Comparison of ENCODE assay signal across 1 cellular context in the genomic region with DNA sequence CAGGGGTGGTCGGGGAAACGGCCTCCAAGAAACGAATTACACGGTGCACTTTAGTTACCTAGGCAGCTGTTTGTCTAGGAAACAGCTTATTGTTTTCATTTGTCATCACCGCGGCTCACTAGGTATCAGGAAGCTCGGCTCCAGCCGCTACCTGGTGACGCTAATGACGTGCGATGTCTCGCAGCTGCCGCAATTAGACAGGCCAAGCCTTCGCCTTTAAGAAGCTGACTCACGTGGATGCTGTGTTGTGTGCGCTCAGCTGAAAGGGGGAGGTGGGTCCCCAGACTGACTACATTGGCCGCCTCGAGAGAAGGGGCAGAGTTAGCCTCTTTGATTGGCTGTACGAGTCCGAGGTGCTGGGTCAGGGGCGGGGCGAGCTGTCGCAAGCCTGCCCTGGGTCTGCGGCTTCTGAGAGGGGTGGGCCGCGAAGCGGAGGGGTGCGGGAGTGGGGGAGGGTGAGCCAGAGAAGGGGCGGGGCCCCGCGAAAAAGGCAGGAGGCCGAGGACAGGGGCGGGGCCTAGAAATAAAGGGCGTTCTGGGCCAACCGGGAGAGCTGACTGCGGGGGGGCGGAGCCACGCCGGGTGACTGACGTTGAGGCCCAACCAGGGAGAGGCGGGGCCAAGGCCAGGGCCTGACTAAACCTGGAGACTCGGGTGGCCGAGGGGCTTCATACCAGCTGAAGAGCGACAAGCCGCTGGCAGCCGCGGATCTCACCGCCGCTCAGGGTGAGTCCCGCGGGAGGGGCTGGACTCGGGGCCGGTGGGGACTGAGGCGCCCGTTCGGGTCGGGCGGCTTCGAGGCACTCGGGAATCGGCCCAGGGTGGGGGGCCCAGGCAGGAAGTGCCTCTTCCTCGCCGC.
TF ChIP-seq lines count a peak whose summit lies in the region.

A gene (plus strand): TSS at position 671 of the 859 bp plus-strand sequence. CDS start 9,645 bp downstream, outside the sequence.

TF ChIP-seq in HepG2, 621 proteins besides CTCF, POLR2A, EP300 and RAD21 (continued from another document and continues in another):
- TF ChIP-seq, protein P1, sequence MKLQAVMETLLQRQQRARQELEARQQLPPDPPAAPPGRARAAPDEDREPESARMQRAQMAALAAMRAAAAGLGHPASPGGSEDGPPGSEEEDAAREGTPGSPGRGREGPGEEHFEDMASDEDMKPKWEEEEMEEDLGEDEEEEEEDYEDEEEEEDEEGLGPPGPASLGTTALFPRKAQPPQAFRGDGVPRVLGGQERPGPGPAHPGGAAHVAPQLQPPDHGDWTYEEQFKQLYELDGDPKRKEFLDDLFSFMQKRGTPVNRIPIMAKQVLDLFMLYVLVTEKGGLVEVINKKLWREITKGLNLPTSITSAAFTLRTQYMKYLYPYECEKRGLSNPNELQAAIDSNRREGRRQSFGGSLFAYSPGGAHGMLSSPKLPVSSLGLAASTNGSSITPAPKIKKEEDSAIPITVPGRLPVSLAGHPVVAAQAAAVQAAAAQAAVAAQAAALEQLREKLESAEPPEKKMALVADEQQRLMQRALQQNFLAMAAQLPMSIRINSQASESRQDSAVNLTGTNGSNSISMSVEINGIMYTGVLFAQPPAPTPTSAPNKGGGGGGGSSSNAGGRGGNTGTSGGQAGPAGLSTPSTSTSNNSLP (IDR thresholded peaks at IDR 0.05; ENCODE audit: low read depth, low read length), result peak; percentile 39; the same call in 1 of the 2 replicates
- TF ChIP-seq EEA1 (CRISPR knock-in tag; IDR thresholded peaks at IDR 0.05; ENCODE audit: borderline replicate concordance) (0 out of 2 replicates have a peak, but pooled peaks have one; percentile 29), NR2F6 (IDR thresholded peaks at IDR 0.05) (peak; percentile 38; the same call in 1 of the 2 replicates), NR2F6 (CRISPR knock-in tag; IDR thresholded peaks at IDR 0.05) (no peak), ZNF577 (CRISPR knock-in tag; IDR thresholded peaks at IDR 0.05; ENCODE audit: borderline replicate concordance, low read depth) (no peak), HMG20B (CRISPR knock-in tag; conservative IDR thresholded peaks at IDR 0.05) (no peak), SRF (IDR thresholded peaks at IDR 0.05; ENCODE audit: low read depth, low read length) (no peak), CENPT (CRISPR knock-in tag; IDR thresholded peaks at IDR 0.05; ENCODE audit: low read depth) (no peak), CEBPG (CRISPR knock-in tag; IDR thresholded peaks at IDR 0.05) (peak; percentile 83), ZSCAN20 (CRISPR knock-in tag; IDR thresholded peaks at IDR 0.05; ENCODE audit: borderline replicate concordance) (no peak; the same call in 1 of the 2 replicates), REPIN1 (CRISPR knock-in tag; IDR thresholded peaks at IDR 0.05; ENCODE audit: borderline replicate concordance, low read depth) (peak; percentile 86), ZNF674 (CRISPR knock-in tag; IDR thresholded peaks at IDR 0.05; ENCODE audit: low read depth) (peak; percentile 46; the same call in 1 of the 2 replicates), ARID2 (CRISPR knock-in tag; IDR thresholded peaks at IDR 0.05; ENCODE audit: borderline replicate concordance) (peak; percentile 63; the same call in 1 of the 2 replicates), U2AF1 (optimal IDR thresholded peaks at IDR 0.05; ENCODE audit: low read depth, low read length) (no peak), KMT2B (CRISPR knock-in tag; IDR thresholded peaks at IDR 0.05) (peak; percentile 36; the same call in 1 of the 2 replicates)
- TF ChIP-seq, protein P2, sequence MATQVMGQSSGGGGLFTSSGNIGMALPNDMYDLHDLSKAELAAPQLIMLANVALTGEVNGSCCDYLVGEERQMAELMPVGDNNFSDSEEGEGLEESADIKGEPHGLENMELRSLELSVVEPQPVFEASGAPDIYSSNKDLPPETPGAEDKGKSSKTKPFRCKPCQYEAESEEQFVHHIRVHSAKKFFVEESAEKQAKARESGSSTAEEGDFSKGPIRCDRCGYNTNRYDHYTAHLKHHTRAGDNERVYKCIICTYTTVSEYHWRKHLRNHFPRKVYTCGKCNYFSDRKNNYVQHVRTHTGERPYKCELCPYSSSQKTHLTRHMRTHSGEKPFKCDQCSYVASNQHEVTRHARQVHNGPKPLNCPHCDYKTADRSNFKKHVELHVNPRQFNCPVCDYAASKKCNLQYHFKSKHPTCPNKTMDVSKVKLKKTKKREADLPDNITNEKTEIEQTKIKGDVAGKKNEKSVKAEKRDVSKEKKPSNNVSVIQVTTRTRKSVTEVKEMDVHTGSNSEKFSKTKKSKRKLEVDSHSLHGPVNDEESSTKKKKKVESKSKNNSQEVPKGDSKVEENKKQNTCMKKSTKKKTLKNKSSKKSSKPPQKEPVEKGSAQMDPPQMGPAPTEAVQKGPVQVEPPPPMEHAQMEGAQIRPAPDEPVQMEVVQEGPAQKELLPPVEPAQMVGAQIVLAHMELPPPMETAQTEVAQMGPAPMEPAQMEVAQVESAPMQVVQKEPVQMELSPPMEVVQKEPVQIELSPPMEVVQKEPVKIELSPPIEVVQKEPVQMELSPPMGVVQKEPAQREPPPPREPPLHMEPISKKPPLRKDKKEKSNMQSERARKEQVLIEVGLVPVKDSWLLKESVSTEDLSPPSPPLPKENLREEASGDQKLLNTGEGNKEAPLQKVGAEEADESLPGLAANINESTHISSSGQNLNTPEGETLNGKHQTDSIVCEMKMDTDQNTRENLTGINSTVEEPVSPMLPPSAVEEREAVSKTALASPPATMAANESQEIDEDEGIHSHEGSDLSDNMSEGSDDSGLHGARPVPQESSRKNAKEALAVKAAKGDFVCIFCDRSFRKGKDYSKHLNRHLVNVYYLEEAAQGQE (IDR thresholded peaks at IDR 0.05; ENCODE audit: borderline replicate concordance in 1 of 2, low read depth in 1 of 2, low read length in 2 of 2), result peak in 1 of 2 experiments; percentile 4; a peak in 1 of 4 replicates
- TF ChIP-seq, protein P3, sequence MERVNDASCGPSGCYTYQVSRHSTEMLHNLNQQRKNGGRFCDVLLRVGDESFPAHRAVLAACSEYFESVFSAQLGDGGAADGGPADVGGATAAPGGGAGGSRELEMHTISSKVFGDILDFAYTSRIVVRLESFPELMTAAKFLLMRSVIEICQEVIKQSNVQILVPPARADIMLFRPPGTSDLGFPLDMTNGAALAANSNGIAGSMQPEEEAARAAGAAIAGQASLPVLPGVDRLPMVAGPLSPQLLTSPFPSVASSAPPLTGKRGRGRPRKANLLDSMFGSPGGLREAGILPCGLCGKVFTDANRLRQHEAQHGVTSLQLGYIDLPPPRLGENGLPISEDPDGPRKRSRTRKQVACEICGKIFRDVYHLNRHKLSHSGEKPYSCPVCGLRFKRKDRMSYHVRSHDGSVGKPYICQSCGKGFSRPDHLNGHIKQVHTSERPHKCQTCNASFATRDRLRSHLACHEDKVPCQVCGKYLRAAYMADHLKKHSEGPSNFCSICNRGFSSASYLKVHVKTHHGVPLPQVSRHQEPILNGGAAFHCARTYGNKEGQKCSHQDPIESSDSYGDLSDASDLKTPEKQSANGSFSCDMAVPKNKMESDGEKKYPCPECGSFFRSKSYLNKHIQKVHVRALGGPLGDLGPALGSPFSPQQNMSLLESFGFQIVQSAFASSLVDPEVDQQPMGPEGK (CRISPR knock-in tag; IDR thresholded peaks at IDR 0.05), result peak; percentile 78; the same call in 1 of the 2 replicates
- TF ChIP-seq, protein P4, sequence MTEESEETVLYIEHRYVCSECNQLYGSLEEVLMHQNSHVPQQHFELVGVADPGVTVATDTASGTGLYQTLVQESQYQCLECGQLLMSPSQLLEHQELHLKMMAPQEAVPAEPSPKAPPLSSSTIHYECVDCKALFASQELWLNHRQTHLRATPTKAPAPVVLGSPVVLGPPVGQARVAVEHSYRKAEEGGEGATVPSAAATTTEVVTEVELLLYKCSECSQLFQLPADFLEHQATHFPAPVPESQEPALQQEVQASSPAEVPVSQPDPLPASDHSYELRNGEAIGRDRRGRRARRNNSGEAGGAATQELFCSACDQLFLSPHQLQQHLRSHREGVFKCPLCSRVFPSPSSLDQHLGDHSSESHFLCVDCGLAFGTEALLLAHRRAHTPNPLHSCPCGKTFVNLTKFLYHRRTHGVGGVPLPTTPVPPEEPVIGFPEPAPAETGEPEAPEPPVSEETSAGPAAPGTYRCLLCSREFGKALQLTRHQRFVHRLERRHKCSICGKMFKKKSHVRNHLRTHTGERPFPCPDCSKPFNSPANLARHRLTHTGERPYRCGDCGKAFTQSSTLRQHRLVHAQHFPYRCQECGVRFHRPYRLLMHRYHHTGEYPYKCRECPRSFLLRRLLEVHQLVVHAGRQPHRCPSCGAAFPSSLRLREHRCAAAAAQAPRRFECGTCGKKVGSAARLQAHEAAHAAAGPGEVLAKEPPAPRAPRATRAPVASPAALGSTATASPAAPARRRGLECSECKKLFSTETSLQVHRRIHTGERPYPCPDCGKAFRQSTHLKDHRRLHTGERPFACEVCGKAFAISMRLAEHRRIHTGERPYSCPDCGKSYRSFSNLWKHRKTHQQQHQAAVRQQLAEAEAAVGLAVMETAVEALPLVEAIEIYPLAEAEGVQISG (CRISPR knock-in tag; IDR thresholded peaks at IDR 0.05), result peak; percentile 14; the same call in 1 of the 2 replicates
- TF ChIP-seq, protein P5, sequence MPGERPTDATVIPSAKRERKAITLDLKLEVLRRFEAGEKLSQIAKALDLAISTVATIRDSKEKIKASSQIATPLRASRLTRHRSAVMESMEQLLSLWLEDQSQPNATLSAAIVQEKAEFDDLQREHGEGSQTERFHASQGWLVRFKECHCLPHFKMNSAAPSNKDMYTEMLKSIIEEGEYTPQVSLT (CRISPR knock-in tag; IDR thresholded peaks at IDR 0.05; ENCODE audit: borderline replicate concordance, low read depth), result no peak
- TF ChIP-seq, protein P6, sequence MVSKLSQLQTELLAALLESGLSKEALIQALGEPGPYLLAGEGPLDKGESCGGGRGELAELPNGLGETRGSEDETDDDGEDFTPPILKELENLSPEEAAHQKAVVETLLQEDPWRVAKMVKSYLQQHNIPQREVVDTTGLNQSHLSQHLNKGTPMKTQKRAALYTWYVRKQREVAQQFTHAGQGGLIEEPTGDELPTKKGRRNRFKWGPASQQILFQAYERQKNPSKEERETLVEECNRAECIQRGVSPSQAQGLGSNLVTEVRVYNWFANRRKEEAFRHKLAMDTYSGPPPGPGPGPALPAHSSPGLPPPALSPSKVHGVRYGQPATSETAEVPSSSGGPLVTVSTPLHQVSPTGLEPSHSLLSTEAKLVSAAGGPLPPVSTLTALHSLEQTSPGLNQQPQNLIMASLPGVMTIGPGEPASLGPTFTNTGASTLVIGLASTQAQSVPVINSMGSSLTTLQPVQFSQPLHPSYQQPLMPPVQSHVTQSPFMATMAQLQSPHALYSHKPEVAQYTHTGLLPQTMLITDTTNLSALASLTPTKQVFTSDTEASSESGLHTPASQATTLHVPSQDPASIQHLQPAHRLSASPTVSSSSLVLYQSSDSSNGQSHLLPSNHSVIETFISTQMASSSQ (IDR thresholded peaks at IDR 0.05; ENCODE audit: low read depth), result no peak
- TF ChIP-seq, protein P6 (CRISPR knock-in tag; IDR thresholded peaks at IDR 0.05; ENCODE audit: borderline replicate concordance), result peak; percentile 63; the same call in 1 of the 2 replicates
- TF ChIP-seq, protein P7, sequence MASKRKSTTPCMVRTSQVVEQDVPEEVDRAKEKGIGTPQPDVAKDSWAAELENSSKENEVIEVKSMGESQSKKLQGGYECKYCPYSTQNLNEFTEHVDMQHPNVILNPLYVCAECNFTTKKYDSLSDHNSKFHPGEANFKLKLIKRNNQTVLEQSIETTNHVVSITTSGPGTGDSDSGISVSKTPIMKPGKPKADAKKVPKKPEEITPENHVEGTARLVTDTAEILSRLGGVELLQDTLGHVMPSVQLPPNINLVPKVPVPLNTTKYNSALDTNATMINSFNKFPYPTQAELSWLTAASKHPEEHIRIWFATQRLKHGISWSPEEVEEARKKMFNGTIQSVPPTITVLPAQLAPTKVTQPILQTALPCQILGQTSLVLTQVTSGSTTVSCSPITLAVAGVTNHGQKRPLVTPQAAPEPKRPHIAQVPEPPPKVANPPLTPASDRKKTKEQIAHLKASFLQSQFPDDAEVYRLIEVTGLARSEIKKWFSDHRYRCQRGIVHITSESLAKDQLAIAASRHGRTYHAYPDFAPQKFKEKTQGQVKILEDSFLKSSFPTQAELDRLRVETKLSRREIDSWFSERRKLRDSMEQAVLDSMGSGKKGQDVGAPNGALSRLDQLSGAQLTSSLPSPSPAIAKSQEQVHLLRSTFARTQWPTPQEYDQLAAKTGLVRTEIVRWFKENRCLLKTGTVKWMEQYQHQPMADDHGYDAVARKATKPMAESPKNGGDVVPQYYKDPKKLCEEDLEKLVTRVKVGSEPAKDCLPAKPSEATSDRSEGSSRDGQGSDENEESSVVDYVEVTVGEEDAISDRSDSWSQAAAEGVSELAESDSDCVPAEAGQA (IDR thresholded peaks at IDR 0.05; ENCODE audit: low read depth), result peak; percentile 55; the same call in 1 of the 2 replicates
- TF ChIP-seq, protein P7 (CRISPR knock-in tag; IDR thresholded peaks at IDR 0.05; ENCODE audit: borderline replicate concordance), result no peak; the same call in 1 of the 2 replicates
- TF ChIP-seq, protein P8, sequence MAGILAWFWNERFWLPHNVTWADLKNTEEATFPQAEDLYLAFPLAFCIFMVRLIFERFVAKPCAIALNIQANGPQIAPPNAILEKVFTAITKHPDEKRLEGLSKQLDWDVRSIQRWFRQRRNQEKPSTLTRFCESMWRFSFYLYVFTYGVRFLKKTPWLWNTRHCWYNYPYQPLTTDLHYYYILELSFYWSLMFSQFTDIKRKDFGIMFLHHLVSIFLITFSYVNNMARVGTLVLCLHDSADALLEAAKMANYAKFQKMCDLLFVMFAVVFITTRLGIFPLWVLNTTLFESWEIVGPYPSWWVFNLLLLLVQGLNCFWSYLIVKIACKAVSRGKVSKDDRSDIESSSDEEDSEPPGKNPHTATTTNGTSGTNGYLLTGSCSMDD (CRISPR knock-in tag; IDR thresholded peaks at IDR 0.05), result no peak
